In genomic region chr18:9878095-9878494, GRCh38 we compare ENCODE assay signal across 1 cellular context.
TF ChIP-seq lines count a peak whose summit lies in the region.

No MANE protein-coding gene starts in this region.

TF ChIP-seq in K562, 482 proteins besides CTCF, POLR2A, EP300 and RAD21:
- TF ChIP-seq ZNF212 (CRISPR knock-in tag; IDR thresholded peaks at IDR 0.05) (no peak), ZNF197 (CRISPR knock-in tag; IDR thresholded peaks at IDR 0.05; ENCODE audit: low read depth) (no peak), BCOR (IDR thresholded peaks at IDR 0.05) (no peak), U2AF1 (optimal IDR thresholded peaks at IDR 0.05; ENCODE audit: low read depth, low read length) (no peak), ZNF696 (CRISPR knock-in tag; conservative IDR thresholded peaks at IDR 0.05) (0 out of 2 replicates have a peak, but pooled peaks have one; percentile 60), ZNF277 (CRISPR knock-in tag; IDR thresholded peaks at IDR 0.05; ENCODE audit: borderline replicate concordance) (no peak), DMBX1 (CRISPR knock-in tag; IDR thresholded peaks at IDR 0.05; ENCODE audit: borderline replicate concordance) (no peak), ZNF311 (CRISPR knock-in tag; IDR thresholded peaks at IDR 0.05) (peak; percentile 79), ZNF316 (IDR thresholded peaks at IDR 0.05) (peak; percentile 46; the same call in 1 of the 2 replicates), CHCHD3 (CRISPR knock-in tag; IDR thresholded peaks at IDR 0.05) (no peak), ZNF239 (CRISPR knock-in tag; IDR thresholded peaks at IDR 0.05) (0 out of 2 replicates have a peak, but pooled peaks have one; percentile 27)
